Comparison of ENCODE assay signal across 8 cellular contexts in the genomic region with DNA sequence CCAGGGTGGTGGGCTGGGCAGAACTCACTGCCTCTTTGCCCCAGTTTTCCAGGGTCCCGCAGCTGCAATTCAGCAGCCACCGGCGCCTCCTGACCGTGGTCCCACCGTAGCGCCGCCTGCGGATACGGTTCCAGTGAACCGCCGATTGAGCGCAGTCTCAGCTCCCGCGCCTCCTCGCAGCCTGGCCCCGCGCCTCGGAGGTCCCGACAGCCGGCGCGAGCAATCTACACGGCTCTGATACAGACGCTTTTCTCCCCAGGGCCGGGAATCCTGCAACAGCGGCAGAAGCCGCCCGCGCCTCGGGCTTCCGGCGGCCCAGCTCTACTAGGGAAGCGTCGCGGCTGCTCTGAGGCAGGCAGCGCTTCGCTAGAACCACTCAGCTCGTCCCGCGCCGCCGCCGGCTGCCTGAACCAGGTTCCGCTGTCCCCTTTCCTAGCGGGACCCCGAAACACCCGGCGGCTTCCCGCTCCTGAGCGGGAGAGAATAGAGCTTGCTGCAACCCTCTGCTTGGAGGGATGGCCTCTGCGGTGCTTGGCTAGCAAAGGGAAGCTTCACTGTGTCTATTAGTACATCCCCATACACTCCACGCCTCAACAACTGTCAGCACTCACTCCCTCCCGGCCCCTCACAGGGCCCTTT. TPM values are rescaled to one million over a fixed set of nuclear protein-coding genes. Genes with fewer than 3 reads are reported as not detected.
A peak's percentile ranks its signal among the peaks of the same experiment; 100 is the strongest.
DNase-seq lines count a peak whose midpoint lies in the region; ATAC-seq, FAIRE-seq and TF ChIP-seq lines count a peak whose summit lies in the region.

No MANE protein-coding gene starts in this region.

- H3K27ac Mint-ChIP-seq in GM23338 (no peak overlapping the region), T-cell (no peak overlapping the region)

- H3K4me3 Mint-ChIP-seq in GM23338: peak overlapping the region; percentile 71
- peak overlapping the region; percentile 52 to 80 (median 62) for H3K4me3 Mint-ChIP-seq in T-cell

- H3K27ac ChIP-seq in GM23338 (ENCODE audit: low read depth) (no peak overlapping the region), pancreas (no peak overlapping the region)

- no peaks in the 10 kb centered on the region for H4K20me1 ChIP-seq in GM23338 (replicated peaks; ENCODE audit: insufficient read depth)

- CTCF ChIA-PET in T-cell (lab: Charles Lee): interaction anchor here in 1 of 2 donors (1.1 kb wide), 1 partner anchor 27 kb away, joined by 4 read pairs; no protein-coding TSS in a partner anchor

- H3K9me2 ChIP-seq in GM23338 (ENCODE audit: insufficient read depth): no peaks in the 10 kb centered on the region

- TF ChIP-seq CTCF in GM23338 (conservative IDR thresholded peaks at IDR 0.05; ENCODE audit: low read depth in 2 of 2): no peak
- TF ChIP-seq CTCF in fibroblast of the aortic adventitia (IDR thresholded peaks at IDR 0.05; ENCODE audit: insufficient read depth, low read length): no peak
- no peak for TF ChIP-seq CTCF in pancreas (IDR thresholded peaks at IDR 0.05)

- peaks cover 21% of the 10 kb centered on the region for H3F3A ChIP-seq in GM23338 (replicated peaks; ENCODE audit: low read depth)

- no peaks in the 10 kb centered on the region for H3K36me3 ChIP-seq in GM23338 (ENCODE audit: insufficient read depth)
- no peaks in the 10 kb centered on the region for H3K36me3 ChIP-seq in pancreas

- H3K4me1 ChIP-seq in GM23338 (ENCODE audit: insufficient read depth) (peaks cover 21% of the 10 kb centered on the region), pancreas (peaks cover 0 to 9% (median under 1%) of the 10 kb centered on the region in 3 donors)

- peak overlapping the region; percentile 73 for H3K4me3 ChIP-seq in GM23338
- H3K4me3 ChIP-seq in fibroblast of the aortic adventitia (ENCODE audit: low read depth, low read length): peak overlapping the region; percentile 49
- peak overlapping the region in 2 of 4 donors; percentile 30 to 41 for H3K4me3 ChIP-seq in pancreas

- POLR2A ChIA-PET in T-cell (lab: Charles Lee): interaction anchor here in 1 of 2 donors (0.6 kb wide), 1 partner anchor 861 kb away, joined by 3 read pairs; no protein-coding TSS in a partner anchor

- intact Hi-C loops in pancreas (cut with DNase I): no loop called here

- no peaks in the 10 kb centered on the region for H3K79me2 ChIP-seq in GM23338 (replicated peaks; ENCODE audit: insufficient read depth)

- H3K27me3 ChIP-seq in GM23338 (ENCODE audit: insufficient read depth): peaks cover 77% of the 10 kb centered on the region
- H3K27me3 ChIP-seq in pancreas: peaks cover 0 to 26% (median 3%) of the 10 kb centered on the region in 4 donors

- H3K4me1 Mint-ChIP-seq in GM23338 (peaks cover 33% of the 10 kb centered on the region), T-cell (peaks cover 21 to 35% (median 25%) of the 10 kb centered on the region in 3 donors)

- DNase-seq in GM23338 (ENCODE audit: low spot score) (peak; percentile 73), T-cell (no peak), fibroblast of the aortic adventitia (ENCODE audit: low read depth) (no peak), pancreas (peak in 3 of 6 donors; percentile 18 to 77 (median 73)), NCI-H510A treated with DMSO at 0.1 percent for 48 hours (lab: John Stamatoyannopoulos, UW) (no peak), NCI-H2029 treated with DMSO at 0.1 percent for 48 hours (lab: John Stamatoyannopoulos, UW) (no peak)
- DNase-seq in central memory CD4-positive, alpha-beta T cell: no peak

- ATAC-seq in GM23338 (peak; percentile 17), T-cell (replicated peaks in 1 of 4) (peak; percentile 50 to 66 (median 52)), pancreas (peak; percentile 35 to 63 (median 56)), HG03097 (IDR thresholded peaks at IDR 0.05; ENCODE audit: low FRiP score, unreplicated experiment) (no peak)

- WGBS in pancreas, 2 donors: 2 to 3% methylated on average over 48 to 53 of the region's 53 CpGs

- no peaks in the 10 kb centered on the region for H3K9me3 ChIP-seq in pancreas

- peak overlapping the region; percentile 87 for H3K4me2 ChIP-seq in GM23338

- H3K27me3 Mint-ChIP-seq in GM23338 (ENCODE audit: insufficient read depth, low read depth, poor library complexity) (peaks cover 83% of the 10 kb centered on the region), T-cell (peaks cover 55 to 71% of the 10 kb centered on the region in 2 donors)

- H2AFZ ChIP-seq in GM23338: peak overlapping the region; percentile 60

- H3K9me3 Mint-ChIP-seq in GM23338 (peaks cover under 1% of the 10 kb centered on the region), T-cell (no peaks in the 10 kb centered on the region)

- FAIRE-seq in pancreas (lab: Jason Lieb, UNC): no peak

- H3K36me3 Mint-ChIP-seq in GM23338 (ENCODE audit: low read depth) (peaks cover 14% of the 10 kb centered on the region), T-cell (no peaks in the 10 kb centered on the region)

TF ChIP-seq in GM23338, 12 proteins besides CTCF, POLR2A, EP300 and RAD21 (continues in another document):
- TF ChIP-seq, protein P1, sequence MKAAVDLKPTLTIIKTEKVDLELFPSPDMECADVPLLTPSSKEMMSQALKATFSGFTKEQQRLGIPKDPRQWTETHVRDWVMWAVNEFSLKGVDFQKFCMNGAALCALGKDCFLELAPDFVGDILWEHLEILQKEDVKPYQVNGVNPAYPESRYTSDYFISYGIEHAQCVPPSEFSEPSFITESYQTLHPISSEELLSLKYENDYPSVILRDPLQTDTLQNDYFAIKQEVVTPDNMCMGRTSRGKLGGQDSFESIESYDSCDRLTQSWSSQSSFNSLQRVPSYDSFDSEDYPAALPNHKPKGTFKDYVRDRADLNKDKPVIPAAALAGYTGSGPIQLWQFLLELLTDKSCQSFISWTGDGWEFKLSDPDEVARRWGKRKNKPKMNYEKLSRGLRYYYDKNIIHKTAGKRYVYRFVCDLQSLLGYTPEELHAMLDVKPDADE (IDR thresholded peaks at IDR 0.05): no peak
- TF ChIP-seq, protein P2, sequence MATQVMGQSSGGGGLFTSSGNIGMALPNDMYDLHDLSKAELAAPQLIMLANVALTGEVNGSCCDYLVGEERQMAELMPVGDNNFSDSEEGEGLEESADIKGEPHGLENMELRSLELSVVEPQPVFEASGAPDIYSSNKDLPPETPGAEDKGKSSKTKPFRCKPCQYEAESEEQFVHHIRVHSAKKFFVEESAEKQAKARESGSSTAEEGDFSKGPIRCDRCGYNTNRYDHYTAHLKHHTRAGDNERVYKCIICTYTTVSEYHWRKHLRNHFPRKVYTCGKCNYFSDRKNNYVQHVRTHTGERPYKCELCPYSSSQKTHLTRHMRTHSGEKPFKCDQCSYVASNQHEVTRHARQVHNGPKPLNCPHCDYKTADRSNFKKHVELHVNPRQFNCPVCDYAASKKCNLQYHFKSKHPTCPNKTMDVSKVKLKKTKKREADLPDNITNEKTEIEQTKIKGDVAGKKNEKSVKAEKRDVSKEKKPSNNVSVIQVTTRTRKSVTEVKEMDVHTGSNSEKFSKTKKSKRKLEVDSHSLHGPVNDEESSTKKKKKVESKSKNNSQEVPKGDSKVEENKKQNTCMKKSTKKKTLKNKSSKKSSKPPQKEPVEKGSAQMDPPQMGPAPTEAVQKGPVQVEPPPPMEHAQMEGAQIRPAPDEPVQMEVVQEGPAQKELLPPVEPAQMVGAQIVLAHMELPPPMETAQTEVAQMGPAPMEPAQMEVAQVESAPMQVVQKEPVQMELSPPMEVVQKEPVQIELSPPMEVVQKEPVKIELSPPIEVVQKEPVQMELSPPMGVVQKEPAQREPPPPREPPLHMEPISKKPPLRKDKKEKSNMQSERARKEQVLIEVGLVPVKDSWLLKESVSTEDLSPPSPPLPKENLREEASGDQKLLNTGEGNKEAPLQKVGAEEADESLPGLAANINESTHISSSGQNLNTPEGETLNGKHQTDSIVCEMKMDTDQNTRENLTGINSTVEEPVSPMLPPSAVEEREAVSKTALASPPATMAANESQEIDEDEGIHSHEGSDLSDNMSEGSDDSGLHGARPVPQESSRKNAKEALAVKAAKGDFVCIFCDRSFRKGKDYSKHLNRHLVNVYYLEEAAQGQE (IDR thresholded peaks at IDR 0.05; ENCODE audit: unreplicated experiment): no peak
- TF ChIP-seq ZNF331 (CRISPR knock-in tag; IDR thresholded peaks at IDR 0.05; ENCODE audit: low read depth) (no peak), EZH2phosphoT487 (IDR thresholded peaks at IDR 0.05; ENCODE audit: unreplicated experiment) (no peak), JUNB (IDR thresholded peaks at IDR 0.05; ENCODE audit: unreplicated experiment) (no peak), NANOG (IDR thresholded peaks at IDR 0.05; ENCODE audit: borderline replicate concordance) (no peak), CREB1 (CRISPR knock-in tag; IDR thresholded peaks at IDR 0.05; ENCODE audit: low read depth) (no peak), ZNF114 (CRISPR knock-in tag; IDR thresholded peaks at IDR 0.05) (no peak), STAT1 (IDR thresholded peaks at IDR 0.05; ENCODE audit: unreplicated experiment) (no peak), EZH2 (IDR thresholded peaks at IDR 0.05; ENCODE audit: low read depth, unreplicated experiment) (no peak)

RNA-seq across cellular contexts. Expression of a gene that starts 3.1 kb away (rescaled TPM):
- total RNA-seq in GM23338 (2014; rRNA removed; shearing (Covaris generic)): 10.0 and 15.6 TPM in 2 replicates
- 9.3 and 11.2 TPM in 2 replicates for polyA plus RNA-seq in GM23338 (2016; fragmentation: Nextera tagmentation; extraction: Ambion mirVana)
- total RNA-seq in T-cell: under 1 TPM in 1 of 5 donors, not detected in 4; 0.06 TPM
- total RNA-seq in fibroblast of the aortic adventitia (ENCODE audit: low replicate concordance): not detected in 2 replicates
- under 1 TPM in 2 of 6 donors, not detected in 4; 0.09 to 0.22 TPM for total RNA-seq in pancreas
- not detected for polyA plus RNA-seq in pancreas

RNA-seq across cellular contexts. Expression of a gene that starts 3.2 kb away (rescaled TPM):
- total RNA-seq in GM23338 (2014; rRNA removed; shearing (Covaris generic)): 2.3 and 3.5 TPM in 2 replicates
- 0.89 and 1.2 TPM in 2 replicates for polyA plus RNA-seq in GM23338 (2016; fragmentation: Nextera tagmentation; extraction: Ambion mirVana)
- not detected for total RNA-seq in T-cell
- total RNA-seq in fibroblast of the aortic adventitia (ENCODE audit: low replicate concordance): under 0.01 TPM in 1 of 2 replicates, not detected in the other
- under 1 TPM; 0.04 to 0.28 (median 0.11) TPM for total RNA-seq in pancreas
- under 1 TPM; 0.02 to 0.04 TPM for polyA plus RNA-seq in pancreas

RNA-seq across cellular contexts. Expression of a gene that starts 55.9 kb away (rescaled TPM):
- total RNA-seq in GM23338 (2014; rRNA removed; shearing (Covaris generic)): not detected in 2 replicates
- not detected in 2 replicates for polyA plus RNA-seq in GM23338 (2016; fragmentation: Nextera tagmentation; extraction: Ambion mirVana)
- total RNA-seq in T-cell: not detected
- not detected in 2 replicates for total RNA-seq in fibroblast of the aortic adventitia (ENCODE audit: low replicate concordance)
- not detected for total RNA-seq in pancreas
- polyA plus RNA-seq in pancreas: not detected
